ENCODE assay signal across 16 cellular contexts in the genomic region with DNA sequence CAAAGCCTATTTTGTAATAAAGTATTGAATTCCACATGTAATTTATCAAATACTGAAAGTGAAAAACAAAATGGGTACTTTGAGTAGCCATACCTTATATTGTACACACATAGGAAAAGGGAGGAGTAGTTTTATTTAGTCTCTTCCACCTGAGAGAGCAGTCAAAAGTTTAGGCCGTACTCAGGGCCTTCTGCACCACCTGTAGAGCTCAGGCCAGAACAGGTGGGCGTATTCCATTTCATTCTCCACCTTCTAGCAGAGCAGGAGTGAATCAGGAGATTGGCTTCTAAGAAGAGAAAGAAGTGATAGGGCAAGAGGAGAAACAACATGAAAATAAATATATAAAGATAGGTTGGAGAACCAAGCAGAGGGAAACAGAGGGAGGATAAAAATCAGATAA. TPM values are rescaled to one million over a fixed set of nuclear protein-coding genes. Genes with fewer than 3 reads are reported as not detected.
DNase-seq lines count a peak whose midpoint lies in the region; ATAC-seq and TF ChIP-seq lines count a peak whose summit lies in the region.
"Had no signal": no experiment of that assay in that cellular context is flagged by ENCODE, and none has a peak within 500 bp of the region (broad histone marks: within the 10 kb centered on the region; RNA-seq: fewer than 3 reads in every experiment).

No MANE protein-coding gene starts in this region.

- CTCF ChIA-PET in CD8-positive, alpha-beta T cell (lab: Charles Lee): no interaction called here

- ATAC-seq in CD4-positive, CD25-positive, alpha-beta regulatory T cell (ENCODE audit: low read depth in 2 of 2): no peak
- ATAC-seq in CD8-positive, alpha-beta T cell: no peak
- no peak for ATAC-seq in activated T-helper 17 cell treated with anti-CD3 and anti-CD28 coated beads, Interleukin-2, amount 50 U/mL, for 72 hours (replicated peaks)
- ATAC-seq in naive thymus-derived CD8-positive, alpha-beta T cell: no peak
- ATAC-seq in GM19467 (IDR thresholded peaks at IDR 0.05; ENCODE audit: unreplicated experiment) (no peak), heart right ventricle (no peak)
- ATAC-seq: GM23338 had no signal

- peaks cover 4 to 18% (median 11%) of the 10 kb centered on the region in 4 donors for H3K4me1 Mint-ChIP-seq in CD4-positive, CD25-positive, alpha-beta regulatory T cell
- H3K4me1 Mint-ChIP-seq in CD8-positive, alpha-beta T cell (ENCODE audit: low read depth): peaks cover 4% of the 10 kb centered on the region
- peaks cover 7% of the 10 kb centered on the region for H3K4me1 Mint-ChIP-seq in activated T-helper 17 cell treated with anti-CD3 and anti-CD28 coated beads, Interleukin-2, amount 50 U/mL, for 72 hours
- H3K4me1 Mint-ChIP-seq in naive thymus-derived CD8-positive, alpha-beta T cell: peaks cover 0 to 13% (median 7%) of the 10 kb centered on the region in 4 donors

- no peak overlapping the region for H3K4me3 ChIP-seq in CD4-positive, CD25-positive, alpha-beta regulatory T cell (ENCODE audit: low read depth, low read length)
- H3K4me3 ChIP-seq in CD8-positive, alpha-beta T cell (ENCODE audit: low read depth, low read length): no peak overlapping the region
- no peak overlapping the region for H3K4me3 ChIP-seq in heart right ventricle
- H3K4me3 ChIP-seq: GM23338, MG63, Peyer's patch, SJCRH30 had no signal

- H3K9me3 Mint-ChIP-seq in CD4-positive, CD25-positive, alpha-beta regulatory T cell: no peaks in the 10 kb centered on the region
- no peaks in the 10 kb centered on the region for H3K9me3 Mint-ChIP-seq in CD8-positive, alpha-beta T cell
- no peaks in the 10 kb centered on the region for H3K9me3 Mint-ChIP-seq in activated T-helper 17 cell treated with anti-CD3 and anti-CD28 coated beads, Interleukin-2, amount 50 U/mL, for 72 hours
- H3K9me3 Mint-ChIP-seq in naive thymus-derived CD8-positive, alpha-beta T cell: no peaks in the 10 kb centered on the region
- H3K9me3 Mint-ChIP-seq: GM23338, type B pancreatic cell had no signal

- H3K9me3 ChIP-seq in CD4-positive, CD25-positive, alpha-beta regulatory T cell (ENCODE audit: control insufficient read depth in 2 of 2, low read length in 2 of 2): no peaks in the 10 kb centered on the region
- no peaks in the 10 kb centered on the region for H3K9me3 ChIP-seq in CD8-positive, alpha-beta T cell (ENCODE audit: low read length)
- H3K9me3 ChIP-seq in heart right ventricle: no peaks in the 10 kb centered on the region
- H3K9me3 ChIP-seq: MG63, Peyer's patch, SJCRH30 had no signal

- 97% methylated on average over 2 of the region's 2 CpGs for WGBS in heart right ventricle, 2 donors

- H3K27me3 Mint-ChIP-seq in CD4-positive, CD25-positive, alpha-beta regulatory T cell: no peaks in the 10 kb centered on the region
- no peaks in the 10 kb centered on the region for H3K27me3 Mint-ChIP-seq in CD8-positive, alpha-beta T cell (ENCODE audit: low read depth)
- no peaks in the 10 kb centered on the region for H3K27me3 Mint-ChIP-seq in activated T-helper 17 cell treated with anti-CD3 and anti-CD28 coated beads, Interleukin-2, amount 50 U/mL, for 72 hours
- no peaks in the 10 kb centered on the region for H3K27me3 Mint-ChIP-seq in naive thymus-derived CD8-positive, alpha-beta T cell
- H3K27me3 Mint-ChIP-seq: type B pancreatic cell had no signal

- peak overlapping the region; percentile 26 to 56 (median 35) for H3K27ac Mint-ChIP-seq in CD4-positive, CD25-positive, alpha-beta regulatory T cell
- peak overlapping the region; percentile 45 for H3K27ac Mint-ChIP-seq in CD8-positive, alpha-beta T cell
- H3K27ac Mint-ChIP-seq in activated T-helper 17 cell treated with anti-CD3 and anti-CD28 coated beads, Interleukin-2, amount 50 U/mL, for 72 hours: peak overlapping the region; percentile 68
- peak overlapping the region in 6 of 10 donors; percentile 30 to 81 (median 69) for H3K27ac Mint-ChIP-seq in naive thymus-derived CD8-positive, alpha-beta T cell
- H3K27ac Mint-ChIP-seq: type B pancreatic cell had no signal

- intact Hi-C loops in CD8-positive, alpha-beta T cell (cut with DNase I, micrococcal nuclease): no loop called here
- intact Hi-C loops in heart right ventricle (cut with DNase I): no loop called here

- no peaks in the 10 kb centered on the region for H3K27me3 ChIP-seq in CD4-positive, CD25-positive, alpha-beta regulatory T cell (ENCODE audit: control insufficient read depth, insufficient read depth, low read length)
- no peaks in the 10 kb centered on the region for H3K27me3 ChIP-seq in CD8-positive, alpha-beta T cell (ENCODE audit: insufficient read depth, low read length)
- H3K27me3 ChIP-seq in heart right ventricle: no peaks in the 10 kb centered on the region
- H3K27me3 ChIP-seq: MG63, Peyer's patch, SJCRH30 had no signal

- no peak for TF ChIP-seq CTCF in CD8-positive, alpha-beta T cell (IDR thresholded peaks at IDR 0.05)
- no peak for TF ChIP-seq CTCF in heart right ventricle (IDR thresholded peaks at IDR 0.05)

- peaks cover 84% of the 10 kb centered on the region for H3K36me3 ChIP-seq in CD4-positive, CD25-positive, alpha-beta regulatory T cell (ENCODE audit: control insufficient read depth, insufficient read depth, low read length)
- peaks cover 17% of the 10 kb centered on the region for H3K36me3 ChIP-seq in CD8-positive, alpha-beta T cell (ENCODE audit: insufficient read depth, low read length)
- peaks cover 0 to 82% (median 0%) of the 10 kb centered on the region in 9 donors for H3K36me3 ChIP-seq in heart right ventricle
- H3K36me3 ChIP-seq: SJCRH30 had no signal

- POLR2A ChIA-PET in CD8-positive, alpha-beta T cell (lab: Charles Lee): no interaction called here
- POLR2A ChIA-PET in naive thymus-derived CD8-positive, alpha-beta T cell (lab: Charles Lee): no interaction called here

- H3K4me1 ChIP-seq in CD4-positive, CD25-positive, alpha-beta regulatory T cell (ENCODE audit: control insufficient read depth, insufficient read depth, low read length, poor library complexity, severe bottlenecking): no peaks in the 10 kb centered on the region
- no peaks in the 10 kb centered on the region for H3K4me1 ChIP-seq in CD8-positive, alpha-beta T cell (ENCODE audit: insufficient read depth, low read length)
- H3K4me1 ChIP-seq in heart right ventricle: no peaks in the 10 kb centered on the region
- H3K4me1 ChIP-seq: Peyer's patch had no signal

- DNase-seq in CD4-positive, CD25-positive, alpha-beta regulatory T cell: no peak
- DNase-seq in CD8-positive, alpha-beta T cell: no peak
- no peak for DNase-seq in naive thymus-derived CD8-positive, alpha-beta T cell
- DNase-seq in globus pallidus (ENCODE audit: low spot score) (no peak), heart right ventricle (no peak)
- DNase-seq: DMS153, glutamatergic neuron, MG63, NCI-H1436, NCI-H2107, Peyer's patch, SJCRH30 had no signal

- no peak overlapping the region for H3K4me3 Mint-ChIP-seq in CD4-positive, CD25-positive, alpha-beta regulatory T cell
- no peak overlapping the region for H3K4me3 Mint-ChIP-seq in CD8-positive, alpha-beta T cell
- H3K4me3 Mint-ChIP-seq in activated T-helper 17 cell treated with anti-CD3 and anti-CD28 coated beads, Interleukin-2, amount 50 U/mL, for 72 hours: no peak overlapping the region
- H3K4me3 Mint-ChIP-seq in naive thymus-derived CD8-positive, alpha-beta T cell: no peak overlapping the region
- H3K4me3 Mint-ChIP-seq: GM23338, type B pancreatic cell had no signal

- no peak overlapping the region for H3K27ac ChIP-seq in CD4-positive, CD25-positive, alpha-beta regulatory T cell (ENCODE audit: insufficient read depth, low read length, poor library complexity, severe bottlenecking)
- H3K27ac ChIP-seq in CD8-positive, alpha-beta T cell (ENCODE audit: low read depth, low read length): no peak overlapping the region
- H3K27ac ChIP-seq in heart right ventricle: no peak overlapping the region
- H3K27ac ChIP-seq: Peyer's patch, SJCRH30 had no signal

- H3K36me3 Mint-ChIP-seq in CD4-positive, CD25-positive, alpha-beta regulatory T cell: peaks cover 55% of the 10 kb centered on the region
- H3K36me3 Mint-ChIP-seq in CD8-positive, alpha-beta T cell: peaks cover 84% of the 10 kb centered on the region
- peaks cover 93% of the 10 kb centered on the region for H3K36me3 Mint-ChIP-seq in activated T-helper 17 cell treated with anti-CD3 and anti-CD28 coated beads, Interleukin-2, amount 50 U/mL, for 72 hours (ENCODE audit: low read depth)
- peaks cover 0 to 84% (median 14%) of the 10 kb centered on the region in 3 donors for H3K36me3 Mint-ChIP-seq in naive thymus-derived CD8-positive, alpha-beta T cell

RNA-seq across cellular contexts. Expression of gene TRAF5, which starts 44.0 kb away (rescaled TPM):
- total RNA-seq in CD4-positive, CD25-positive, alpha-beta regulatory T cell: 58.3 TPM
- 10 to 100 TPM; 34.4 to 41.7 (median 38.3) TPM for polyA plus RNA-seq in CD4-positive, CD25-positive, alpha-beta regulatory T cell
- total RNA-seq in CD8-positive, alpha-beta T cell: 10 to 100 TPM; 20.5 to 24.0 TPM
- 10 to 100 TPM; 50.7 to 54.8 TPM for total RNA-seq in activated T-helper 17 cell treated with anti-CD3 and anti-CD28 coated beads, Interleukin-2, amount 50 U/mL, for 72 hours
- total RNA-seq in naive thymus-derived CD8-positive, alpha-beta T cell: 10 to 100 TPM; 72.4 to 74.3 TPM
- 10 to 100 TPM; 18.2 to 32.5 (median 18.5) TPM for polyA plus RNA-seq in naive thymus-derived CD8-positive, alpha-beta T cell
- 1 to 10 TPM; 1.3 to 4.6 (median 1.8) TPM for total RNA-seq in heart right ventricle
- polyA plus RNA-seq in heart right ventricle: 1 to 10 TPM; 1.9 to 5.5 TPM
